Comparison of ENCODE assay signal across 9 cellular contexts in the genomic region with DNA sequence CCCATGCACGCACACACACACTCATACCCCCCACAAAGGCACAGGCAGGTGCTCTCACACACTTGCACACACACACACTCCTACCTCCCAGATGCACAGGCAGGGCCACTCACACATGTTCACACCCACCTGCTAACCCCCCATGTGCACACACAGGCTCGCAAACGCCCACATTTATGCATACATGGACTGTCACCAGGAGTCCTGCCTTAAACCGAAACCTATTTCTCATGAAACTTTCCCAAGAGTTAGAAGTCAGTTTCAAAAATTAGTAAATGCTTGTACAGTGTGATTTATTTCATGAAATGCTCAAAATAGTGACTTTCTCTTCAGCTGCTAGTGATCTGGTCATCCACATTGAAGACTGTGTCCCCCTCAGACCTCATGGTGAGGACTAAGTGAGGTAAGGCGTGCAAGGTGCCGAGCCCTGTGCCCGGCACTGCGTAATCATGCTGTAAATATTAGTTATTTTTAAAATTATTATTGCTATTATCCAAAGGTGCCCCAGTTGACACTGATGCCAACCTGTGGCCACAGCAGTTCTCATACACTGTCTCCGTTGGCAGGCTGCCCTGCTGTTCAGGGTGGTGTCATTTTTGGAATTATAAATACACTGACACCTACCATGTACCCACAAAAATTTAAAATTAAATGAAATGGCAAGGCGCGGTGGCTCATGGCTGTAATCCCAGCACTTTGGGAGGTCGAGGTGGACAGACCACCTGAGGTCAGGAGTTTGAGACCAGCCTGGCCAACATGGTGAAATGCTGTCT. TPM values are rescaled to one million over a fixed set of nuclear protein-coding genes. Genes with fewer than 3 reads are reported as not detected.
DNase-seq lines count a peak whose midpoint lies in the region; ATAC-seq and TF ChIP-seq lines count a peak whose summit lies in the region.
"Had no signal": no experiment of that assay in that cellular context is flagged by ENCODE, and none has a peak within 500 bp of the region (broad histone marks: within the 10 kb centered on the region; RNA-seq: fewer than 3 reads in every experiment).

No MANE protein-coding gene starts in this region.

- POLR2A ChIA-PET in activated CD4-positive, alpha-beta T cell treated with anti-CD3 and anti-CD28 coated beads, Interleukin-2, amount 10 ng/mL, durations not matched to agents 7 days and 5 days (lab: Charles Lee): no interaction called here

- H3K9ac ChIP-seq in neuronal stem cell (ENCODE audit: low read depth, low read length, poor library complexity): peak overlapping the region; percentile 57

- no peak overlapping the region for H4K91ac ChIP-seq in neuronal stem cell (ENCODE audit: low read depth, low read length, poor library complexity)

- H3K18ac ChIP-seq in neuronal stem cell (ENCODE audit: low read length): peak overlapping the region; percentile 37

- no peak overlapping the region for H3K27ac ChIP-seq in neuronal stem cell (replicated peaks; ENCODE audit: low read length)
- H3K27ac ChIP-seq in left lung: no peak overlapping the region

- H3K23ac ChIP-seq in neuronal stem cell (ENCODE audit: low read depth, low read length, poor library complexity): peak overlapping the region; percentile 77

- H3K27me3 Mint-ChIP-seq in activated CD4-positive, alpha-beta T cell treated with anti-CD3 and anti-CD28 coated beads, Interleukin-2, amount 10 ng/mL, durations not matched to agents 7 days and 5 days: no peaks in the 10 kb centered on the region

- no peaks in the 10 kb centered on the region for H3K9me3 ChIP-seq in neuronal stem cell (replicated peaks in 1 of 2; ENCODE audit: control insufficient read depth in 2 of 2, insufficient read depth in 1 of 2, low read depth in 1 of 2, low read length in 2 of 2)
- H3K9me3 ChIP-seq in left lung: no peaks in the 10 kb centered on the region

- peak overlapping the region in 1 of 2 donors; percentile 11 for H3K4me3 ChIP-seq in neuronal stem cell (ENCODE audit: low read length in 2 of 2)
- H3K4me3 ChIP-seq in left lung: peak overlapping the region in 1 of 2 donors; percentile 29

- peak overlapping the region; percentile 38 for H3K14ac ChIP-seq in neuronal stem cell (ENCODE audit: low read length)

- peaks cover 5% of the 10 kb centered on the region for H3K79me1 ChIP-seq in neuronal stem cell (ENCODE audit: low read depth, low read length)

- H2BK120ac ChIP-seq in neuronal stem cell (ENCODE audit: low read depth, low read length): no peak overlapping the region

- H3K27ac Mint-ChIP-seq in activated CD4-positive, alpha-beta T cell treated with anti-CD3 and anti-CD28 coated beads, Interleukin-2, amount 10 ng/mL, durations not matched to agents 7 days and 5 days: peak overlapping the region; percentile 41

- no peak overlapping the region for H4K8ac ChIP-seq in neuronal stem cell (ENCODE audit: low read depth, low read length)

- intact Hi-C loops in left lung (cut with DNase I): no loop called here

- H2BK12ac ChIP-seq in neuronal stem cell (ENCODE audit: low read length): no peak overlapping the region

- CTCF ChIA-PET in activated CD4-positive, alpha-beta T cell treated with anti-CD3 and anti-CD28 coated beads, Interleukin-2, amount 10 ng/mL, durations not matched to agents 7 days and 5 days (lab: Charles Lee): interaction anchor here (0.7 to 3.5 kb wide), 6 partner anchors 10 to 27 kb away, joined by 3 to 23 read pairs (median 6); a partner anchor contains a TSS

- no peaks in the 10 kb centered on the region for H3K27me3 ChIP-seq in neuronal stem cell (ENCODE audit: control insufficient read depth in 3 of 3, insufficient read depth in 3 of 3, low read depth in 1 of 3, low read length in 3 of 3)
- H3K27me3 ChIP-seq in left lung: no peaks in the 10 kb centered on the region

- H2BK5ac ChIP-seq in neuronal stem cell (ENCODE audit: low read length): no peak overlapping the region

- H3K4me1 Mint-ChIP-seq in activated CD4-positive, alpha-beta T cell treated with anti-CD3 and anti-CD28 coated beads, Interleukin-2, amount 10 ng/mL, durations not matched to agents 7 days and 5 days: peaks cover 33% of the 10 kb centered on the region
- H3K4me1 Mint-ChIP-seq: neural crest cell had no signal

- TF ChIP-seq CTCF in GM10266 (IDR thresholded peaks at IDR 0.05; ENCODE audit: control insufficient read depth, insufficient read depth, low read depth, missing control alignments) (no peak), left lung (IDR thresholded peaks at IDR 0.05) (no peak)

- WGBS in neuronal stem cell (ENCODE audit: extremely low coverage in 2 of 2, insufficient read length in 2 of 2, insufficient replicate concordance in 1 of 2), 2 donors: no CpG with 5 or more reads among the region's 12 CpGs

- no peak overlapping the region for H2AK5ac ChIP-seq in neuronal stem cell (ENCODE audit: low read depth, low read length)

- no peak overlapping the region for H2BK15ac ChIP-seq in neuronal stem cell (ENCODE audit: low read length)

- H3K4me1 ChIP-seq in neuronal stem cell (ENCODE audit: control insufficient read depth in 2 of 2, insufficient read depth in 1 of 2, low read depth in 1 of 2, low read length in 2 of 2) (peaks cover 0 to 7% of the 10 kb centered on the region in 2 donors), left lung (peaks cover 0 to 26% of the 10 kb centered on the region in 2 donors)

- peak overlapping the region; percentile 36 for H3K4me3 Mint-ChIP-seq in activated CD4-positive, alpha-beta T cell treated with anti-CD3 and anti-CD28 coated beads, Interleukin-2, amount 10 ng/mL, durations not matched to agents 7 days and 5 days
- H3K4me3 Mint-ChIP-seq: neural crest cell had no signal

- ATAC-seq in GM21723 (IDR thresholded peaks at IDR 0.05; ENCODE audit: unreplicated experiment): peak; percentile 47
- ATAC-seq in HG03442 (IDR thresholded peaks at IDR 0.05; ENCODE audit: unreplicated experiment): no peak
- no peak for ATAC-seq in left lung

- no peak overlapping the region for H2AFZ ChIP-seq in neuronal stem cell (ENCODE audit: low read length)

- no peaks in the 10 kb centered on the region for H3K36me3 ChIP-seq in neuronal stem cell (replicated peaks in 1 of 2; ENCODE audit: control insufficient read depth in 2 of 2, insufficient read depth in 2 of 2, low read length in 2 of 2)
- H3K36me3 ChIP-seq in left lung: peaks cover 0 to 7% of the 10 kb centered on the region in 2 donors

- H3K9me3 Mint-ChIP-seq in activated CD4-positive, alpha-beta T cell treated with anti-CD3 and anti-CD28 coated beads, Interleukin-2, amount 10 ng/mL, durations not matched to agents 7 days and 5 days: no peaks in the 10 kb centered on the region
- H3K9me3 Mint-ChIP-seq: neural crest cell had no signal

- DNase-seq in GM10266 (ENCODE audit: extremely low spot score) (peak; percentile 57), neuronal stem cell (ENCODE audit: low spot score) (no peak), left lung (no peak), Ammon's horn (ENCODE audit: low spot score) (no peak), dermis blood vessel endothelial cell (no peak)
- DNase-seq in activated CD4-positive, alpha-beta T cell treated with anti-CD3 and anti-CD28 coated beads, Interleukin-2, amount 10 ng/mL, durations not matched to agents 7 days and 5 days: no peak

- no peaks in the 10 kb centered on the region for H3K36me3 Mint-ChIP-seq in activated CD4-positive, alpha-beta T cell treated with anti-CD3 and anti-CD28 coated beads, Interleukin-2, amount 10 ng/mL, durations not matched to agents 7 days and 5 days (ENCODE audit: low read depth)

- H3K4me2 ChIP-seq in neuronal stem cell (ENCODE audit: insufficient read depth, low read length, poor library complexity, severe bottlenecking): no peak overlapping the region

- no peak overlapping the region for H3K4ac ChIP-seq in neuronal stem cell (ENCODE audit: low read length)

RNA-seq across cellular contexts. Expression of a gene that starts 12.4 kb away (rescaled TPM):
- total RNA-seq in activated CD4-positive, alpha-beta T cell treated with anti-CD3 and anti-CD28 coated beads, Interleukin-2, amount 10 ng/mL, durations not matched to agents 7 days and 5 days: 1 to 10 TPM; 8.2 to 8.3 TPM
- polyA plus RNA-seq in neuronal stem cell (2013, experiment 1 of 2): 20.5 TPM
- 22.0 TPM for polyA plus RNA-seq in neuronal stem cell (2013, experiment 2 of 2)
- total RNA-seq in left lung: 10 to 100 TPM; 14.4 to 22.8 TPM
- total RNA-seq in dermis blood vessel endothelial cell: 2.4 and 3.2 TPM in 2 replicates

RNA-seq across cellular contexts. Expression of a gene that starts 33.2 kb away (rescaled TPM):
- total RNA-seq in activated CD4-positive, alpha-beta T cell treated with anti-CD3 and anti-CD28 coated beads, Interleukin-2, amount 10 ng/mL, durations not matched to agents 7 days and 5 days: 1 to 10 TPM; 7.5 to 8.0 TPM
- polyA plus RNA-seq in neuronal stem cell (2013, experiment 1 of 2): 17.6 TPM
- polyA plus RNA-seq in neuronal stem cell (2013, experiment 2 of 2): 18.5 TPM
- 10 to 100 TPM; 18.4 to 23.2 TPM for total RNA-seq in left lung
- 24.2 and 24.7 TPM in 2 replicates for total RNA-seq in dermis blood vessel endothelial cell

RNA-seq across cellular contexts. Expression of a gene that starts 43.0 kb away (rescaled TPM):
- 10 to 100 TPM; 31.4 to 41.5 TPM for total RNA-seq in activated CD4-positive, alpha-beta T cell treated with anti-CD3 and anti-CD28 coated beads, Interleukin-2, amount 10 ng/mL, durations not matched to agents 7 days and 5 days
- 13.3 TPM for polyA plus RNA-seq in neuronal stem cell (2013, experiment 1 of 2)
- polyA plus RNA-seq in neuronal stem cell (2013, experiment 2 of 2): 13.5 TPM
- 10 to 100 TPM; 24.8 to 29.0 TPM for total RNA-seq in left lung
- total RNA-seq in dermis blood vessel endothelial cell: 14.0 and 24.9 TPM in 2 replicates
